14 cellular contexts compared by ENCODE assay signal in genomic region chr1:55069280-55069679, GRCh38. TPM values are rescaled to one million over a fixed set of nuclear protein-coding genes. Genes with fewer than 3 reads are reported as not detected.
DNase-seq lines count a peak whose midpoint lies in the region; ATAC-seq and TF ChIP-seq lines count a peak whose summit lies in the region.
"Had no signal": no experiment of that assay in that cellular context is flagged by ENCODE, and none has a peak within 500 bp of the region (broad histone marks: within the 10 kb centered on the region; RNA-seq: fewer than 3 reads in every experiment).

No MANE protein-coding gene starts in this region.

- H2BK5ac ChIP-seq in IMR-90 (ENCODE audit: low read depth, low read length, poor library complexity, severe bottlenecking) = no peak overlapping the region

- no peak overlapping the region for H3K4me3 Mint-ChIP-seq in activated T-cell treated with anti-CD3 and anti-CD28 coated beads, Interleukin-2, amount 50 U/mL, for 72 hours
- H3K4me3 Mint-ChIP-seq in effector memory CD8-positive, alpha-beta T cell = no peak overlapping the region

- H3K27me3 ChIP-seq in IMR-90 (ENCODE audit: control insufficient read depth, insufficient read depth, low read length) (no peaks in the 10 kb centered on the region), osteoblast (ENCODE audit: insufficient read depth, low read length) (no peaks in the 10 kb centered on the region)

- no peak overlapping the region for H2BK15ac ChIP-seq in IMR-90 (ENCODE audit: low read depth, low read length)

- BruUV-seq in IMR-90 (replicated peaks; lab: Mats Ljungman, UMichigan) = no TSS peak

- H3K79me2 ChIP-seq in osteoblast (ENCODE audit: insufficient read depth, low read length) = no peaks in the 10 kb centered on the region

- TF ChIP-seq RAD21 in IMR-90 (IDR thresholded peaks at IDR 0.05; ENCODE audit: low read length) = no peak

- ATAC-seq in activated T-cell treated with anti-CD3 and anti-CD28 coated beads, Interleukin-2, amount 50 U/mL, for 72 hours (replicated peaks in 1 of 2) = no peak
- ATAC-seq in IMR-90 (ENCODE audit: low read depth) = no peak
- no peak for ATAC-seq in effector memory CD8-positive, alpha-beta T cell (replicated peaks)

- H4K8ac ChIP-seq in IMR-90 (ENCODE audit: low read depth in 2 of 2, low read length in 2 of 2) = no peak overlapping the region

- no CpG with 5 or more reads among the region's 7 CpGs for WGBS in IMR-90 (ENCODE audit: extremely low coverage in 2 of 2, insufficient read length in 1 of 2), 2 experiments

- H2AFZ ChIP-seq in IMR-90 (replicated peaks; ENCODE audit: low read length, poor library complexity) (no peak overlapping the region), osteoblast (ENCODE audit: low read length) (no peak overlapping the region)

- no peak overlapping the region for H4K5ac ChIP-seq in IMR-90 (ENCODE audit: low read depth, low read length)

- peaks cover 15% of the 10 kb centered on the region for H4K20me1 ChIP-seq in IMR-90 (ENCODE audit: insufficient read depth, low read length)
- peaks cover 10% of the 10 kb centered on the region for H4K20me1 ChIP-seq in osteoblast (ENCODE audit: insufficient read depth, low read length)

- no peaks in the 10 kb centered on the region for H3K27me3 Mint-ChIP-seq in activated T-cell treated with anti-CD3 and anti-CD28 coated beads, Interleukin-2, amount 50 U/mL, for 72 hours (ENCODE audit: low read depth)
- no peaks in the 10 kb centered on the region for H3K27me3 Mint-ChIP-seq in effector memory CD8-positive, alpha-beta T cell

- POLR2A ChIA-PET in IMR-90 (lab: Charles Lee; ENCODE audit: unreplicated experiment) (no interaction called here), HEK293T (lab: Yijun Ruan, JAX) (no interaction called here)

- no peaks in the 10 kb centered on the region for H3K9me3 Mint-ChIP-seq in activated T-cell treated with anti-CD3 and anti-CD28 coated beads, Interleukin-2, amount 50 U/mL, for 72 hours
- H3K9me3 Mint-ChIP-seq in effector memory CD8-positive, alpha-beta T cell = no peaks in the 10 kb centered on the region

- peaks cover 47% of the 10 kb centered on the region for H3K36me3 ChIP-seq in IMR-90 (ENCODE audit: control insufficient read depth, insufficient read depth, low read length)
- peaks cover 70% of the 10 kb centered on the region for H3K36me3 ChIP-seq in osteoblast (ENCODE audit: insufficient read depth, low read length)

- H3K4me3 ChIP-seq in IMR-90 (ENCODE audit: insufficient read depth, low read depth, low read length) (no peak overlapping the region), osteoblast (ENCODE audit: insufficient read depth, low read length) (no peak overlapping the region)

- H2AK5ac ChIP-seq in IMR-90 (ENCODE audit: low read depth, low read length) = no peak overlapping the region

- CTCF ChIA-PET in IMR-90 (lab: Yijun Ruan, JAX) (no interaction called here), HEK293T (lab: Yijun Ruan, JAX) (no interaction called here)

- H3K56ac ChIP-seq in IMR-90 (ENCODE audit: extremely low read depth, insufficient read depth, low read length) = no peak overlapping the region

- no peak overlapping the region for H3K4me2 ChIP-seq in IMR-90 (ENCODE audit: low read depth, low read length)
- H3K4me2 ChIP-seq in osteoblast (ENCODE audit: insufficient read depth, low read length) = no peak overlapping the region

- no peak overlapping the region for H3K4ac ChIP-seq in IMR-90 (ENCODE audit: low read depth, low read length)

- H2BK120ac ChIP-seq in IMR-90 (ENCODE audit: low read depth, low read length) = no peak overlapping the region

- H3K14ac ChIP-seq in IMR-90 (replicated peaks; ENCODE audit: low read depth, low read length) = no peak overlapping the region

- intact Hi-C loops in IMR-90 (cut with micrococcal nuclease) = no loop called here

- no peak overlapping the region for H3K23ac ChIP-seq in IMR-90 (ENCODE audit: low read depth, low read length)

- H3K27ac Mint-ChIP-seq in activated T-cell treated with anti-CD3 and anti-CD28 coated beads, Interleukin-2, amount 50 U/mL, for 72 hours = peak overlapping the region; percentile 3
- peak overlapping the region; percentile 75 to 83 for H3K27ac Mint-ChIP-seq in effector memory CD8-positive, alpha-beta T cell

- no peak overlapping the region for H3K9ac ChIP-seq in IMR-90 (ENCODE audit: low read depth, low read length)

- H3K79me1 ChIP-seq in IMR-90 (ENCODE audit: low read depth in 1 of 2, low read length in 2 of 2) = no peaks in the 10 kb centered on the region

- no peak overlapping the region for H3K18ac ChIP-seq in IMR-90 (ENCODE audit: low read depth, low read length)

- H4K91ac ChIP-seq in IMR-90 (ENCODE audit: insufficient read depth, low read depth, low read length) = no peak overlapping the region

- H3K9me3 ChIP-seq in IMR-90 (ENCODE audit: control insufficient read depth, insufficient read depth, low read length) (no peaks in the 10 kb centered on the region), osteoblast (ENCODE audit: low read depth, low read length) (no peaks in the 10 kb centered on the region)

- DNase-seq in activated T-cell treated with anti-CD3 and anti-CD28 coated beads, Interleukin-2, amount 50 U/mL, for 72 hours = no peak
- no peak for DNase-seq in activated T-cell treated with anti-CD3 and anti-CD28 coated beads, Interleukin-2, amount 50 U/mL, for 1 hour
- DNase-seq in IMR-90 = no peak
- DNase-seq in effector memory CD8-positive, alpha-beta T cell = no peak
- DNase-seq in osteoblast (ENCODE audit: insufficient read length, low spot score, missing footprints) = peak; percentile 21
- DNase-seq in HEK293T (ENCODE audit: extremely low spot score) = no peak
- no peak for DNase-seq in ACHN
- no peak for DNase-seq in NCI-H1417 treated with DMSO at 0.1 percent for 48 hours (lab: John Stamatoyannopoulos, UW)
- DNase-seq: MV-4-11, NCI-H146, NCI-H2081 treated with DMSO at 0.1 percent for 48 hours, SIG-M5 had no signal

- dilution Hi-C loops in IMR-90 (cut with HindIII; ENCODE audit: low sequenced_read_pairs, unreplicated experiment) = no loop called here

- no peak for TF ChIP-seq CTCF in IMR-90 (conservative IDR thresholded peaks at IDR 0.05; ENCODE audit: low read depth, low read length)
- no peak for TF ChIP-seq CTCF in osteoblast (IDR thresholded peaks at IDR 0.05; ENCODE audit: extremely low read depth, low read depth, low read length)

- H3K27ac ChIP-seq in IMR-90 (ENCODE audit: insufficient read depth, low read length) (no peak overlapping the region), osteoblast (ENCODE audit: low read depth, low read length) (no peak overlapping the region)
- H3K27ac ChIP-seq: C4-2B had no signal

- H2BK20ac ChIP-seq in IMR-90 (ENCODE audit: low read depth, low read length) = no peak overlapping the region

- in situ Hi-C loops in IMR-90 (cut with MboI; ENCODE audit: low sequenced_read_pairs) (no loop called here), ACHN (cut with HindIII; ENCODE audit: low pct_ligation_motif_present, low pct_unique_long_range_greater_than_20kb, low sequenced_read_pairs) (no loop called here)

- peak overlapping the region; percentile 42 for H2AK9ac ChIP-seq in IMR-90 (replicated peaks; ENCODE audit: low read depth, low read length, poor library complexity)

- TF ChIP-seq POLR2A in IMR-90 (IDR thresholded peaks at IDR 0.05; ENCODE audit: low read depth, low read length) = no peak

- peaks cover 23 to 37% of the 10 kb centered on the region in 2 donors for H3K36me3 Mint-ChIP-seq in activated T-cell treated with anti-CD3 and anti-CD28 coated beads, Interleukin-2, amount 50 U/mL, for 72 hours (ENCODE audit: insufficient read depth in 2 of 2)
- H3K36me3 Mint-ChIP-seq in effector memory CD8-positive, alpha-beta T cell (ENCODE audit: insufficient read depth) = peaks cover 73% of the 10 kb centered on the region

- H3K4me1 ChIP-seq in IMR-90 (ENCODE audit: control insufficient read depth, insufficient read depth, low read length) = peaks cover 4% of the 10 kb centered on the region
- peaks cover 10% of the 10 kb centered on the region for H3K4me1 ChIP-seq in osteoblast (ENCODE audit: insufficient read depth, low read length)

- H3K9me1 ChIP-seq in IMR-90 (ENCODE audit: insufficient read depth, low read length) = peaks cover 14% of the 10 kb centered on the region

- H3K4me1 Mint-ChIP-seq in activated T-cell treated with anti-CD3 and anti-CD28 coated beads, Interleukin-2, amount 50 U/mL, for 72 hours (ENCODE audit: low read depth) = peaks cover 27% of the 10 kb centered on the region
- H3K4me1 Mint-ChIP-seq in effector memory CD8-positive, alpha-beta T cell (ENCODE audit: low read depth in 2 of 2) = peaks cover 0 to 4% of the 10 kb centered on the region in 2 donors

TF ChIP-seq in IMR-90, 13 proteins besides CTCF, POLR2A, EP300 and RAD21 (continues in another document):
- TF ChIP-seq RFX5 (IDR thresholded peaks at IDR 0.05; ENCODE audit: low read depth, low read length) = no peak
- TF ChIP-seq NFE2L2 (IDR thresholded peaks at IDR 0.05; ENCODE audit: low read depth, low read length) = no peak
- TF ChIP-seq USF2 (IDR thresholded peaks at IDR 0.05; ENCODE audit: low read depth, low read length) = no peak
- TF ChIP-seq MAZ (IDR thresholded peaks at IDR 0.05; ENCODE audit: borderline replicate concordance, low read depth, low read length) = no peak

TF ChIP-seq in HEK293T, 16 proteins besides CTCF, POLR2A, EP300 and RAD21 (continues in another document):
- TF ChIP-seq SP1 (IDR thresholded peaks at IDR 0.05) (no peak), NFRKB (IDR thresholded peaks at IDR 0.05) (no peak), ELF4 (IDR thresholded peaks at IDR 0.05) (no peak), L3MBTL2 (conservative IDR thresholded peaks at IDR 0.05) (no peak), HDGF (IDR thresholded peaks at IDR 0.05; ENCODE audit: borderline replicate concordance) (no peak), PKNOX1 (IDR thresholded peaks at IDR 0.05) (no peak), BHLHE40 (IDR thresholded peaks at IDR 0.05; ENCODE audit: borderline replicate concordance) (no peak), SUZ12 (IDR thresholded peaks at IDR 0.05) (no peak), CTBP1 (IDR thresholded peaks at IDR 0.05; ENCODE audit: borderline replicate concordance) (no peak), FOXM1 (IDR thresholded peaks at IDR 0.05; ENCODE audit: borderline replicate concordance) (no peak)

RNA-seq across cellular contexts. Expression of gene PCSK9, which starts 29.9 kb away (rescaled TPM):
- total RNA-seq in activated T-cell treated with anti-CD3 and anti-CD28 coated beads, Interleukin-2, amount 50 U/mL, for 72 hours = not detected
- total RNA-seq in IMR-90 (2012; rRNA removed) (under 0.01 TPM in 2 replicates), osteoblast (3.5 and 6.5 TPM in 2 replicates)
- 0.14 and 0.17 TPM in 2 replicates for polyA plus RNA-seq in IMR-90 (2012; rRNA removed)
- polyA plus RNA-seq in IMR-90 (2012; cell fraction: cytosol; rRNA removed) = 0.12 and 0.35 TPM in 2 replicates
- polyA plus RNA-seq in IMR-90 (2012; cell fraction: nucleus; rRNA removed; ENCODE audit: low replicate concordance) = 0.16 and 0.36 TPM in 2 replicates
- total RNA-seq: A172 had no signal
